ENCODE assay signal across 1 cellular context in genomic region chr11:65422633-65423515, GRCh38.
TF ChIP-seq lines count a peak whose summit lies in the region.

TSS of gene NEAT1 (plus strand) at chr11:65422798.

TF ChIP-seq in GM12878, 131 proteins besides CTCF, POLR2A, EP300 and RAD21 (continued from another document and continues in another):
- TF ChIP-seq ZBTB33 (IDR thresholded peaks at IDR 0.05) (0 out of 2 replicates have a peak, but pooled peaks have one; percentile 1), CREM (IDR thresholded peaks at IDR 0.05; ENCODE audit: low read depth) (peak; percentile 85; the same call in 1 of the 2 replicates), PRDM15 (CRISPR knock-in tag; IDR thresholded peaks at IDR 0.05) (peak; percentile 99), MEF2B (IDR thresholded peaks at IDR 0.05; ENCODE audit: partially characterized antibody, poor library complexity, severe bottlenecking) (peak; percentile 70), ZNF207 (IDR thresholded peaks at IDR 0.05; ENCODE audit: borderline replicate concordance) (peak; percentile 72; the same call in 1 of the 2 replicates), MYC (IDR thresholded peaks at IDR 0.05; ENCODE audit: insufficient read depth, insufficient read length, insufficient replicate concordance, low read length, severe bottlenecking) (no peak), PML (IDR thresholded peaks at IDR 0.05; ENCODE audit: low read length) (no peak), CEBPZ (IDR thresholded peaks at IDR 0.05; ENCODE audit: low read depth, low read length) (peak; percentile 61; the same call in 1 of the 2 replicates), GATAD2B (conservative IDR thresholded peaks at IDR 0.05; ENCODE audit: low read depth) (peak; percentile 37), ZZZ3 (IDR thresholded peaks at IDR 0.05; ENCODE audit: control insufficient read depth, insufficient read length, low read depth) (no peak), ZNF274 (IDR thresholded peaks at IDR 0.05; ENCODE audit: insufficient read depth, insufficient read length) (no peak), ZBTB40 (IDR thresholded peaks at IDR 0.05; ENCODE audit: borderline replicate concordance) (0 out of 2 replicates have a peak, but pooled peaks have one; percentile 30), ASH2L (IDR thresholded peaks at IDR 0.05; ENCODE audit: borderline replicate concordance, low read depth) (0 out of 2 replicates have a peak, but pooled peaks have one; percentile 49), NFYA (IDR thresholded peaks at IDR 0.05; ENCODE audit: borderline replicate concordance, low read depth, low read length) (no peak), STAT3 (IDR thresholded peaks at IDR 0.05; ENCODE audit: low read depth, low read length) (no peak), TBL1XR1 (IDR thresholded peaks at IDR 0.05; ENCODE audit: low read depth, low read length) (peak; percentile 86), PAX5 (IDR thresholded peaks at IDR 0.05; ENCODE audit: borderline replicate concordance, low read depth, low read length) (peak; percentile 87), MLLT1 (IDR thresholded peaks at IDR 0.05) (peak; percentile 100), ZSCAN29 (IDR thresholded peaks at IDR 0.05) (peak; percentile 67), ZNF217 (IDR thresholded peaks at IDR 0.05) (no peak; the same call in 1 of the 2 replicates), ZNF384 (IDR thresholded peaks at IDR 0.05; ENCODE audit: borderline replicate concordance, low read depth, low read length) (no peak), NFXL1 (IDR thresholded peaks at IDR 0.05; ENCODE audit: borderline replicate concordance) (no peak), ZBTB11 (CRISPR knock-in tag; IDR thresholded peaks at IDR 0.05) (peak; percentile 86), E4F1 (IDR thresholded peaks at IDR 0.05; ENCODE audit: borderline replicate concordance, partially characterized antibody) (no peak), SRF (IDR thresholded peaks at IDR 0.05; ENCODE audit: low read depth in 2 of 2, low read length in 2 of 2) (peak in 1 of 2 experiments; percentile 65; a peak in 2 of 4 replicates), KDM1A (IDR thresholded peaks at IDR 0.05; ENCODE audit: borderline replicate concordance) (no peak), USF1 (IDR thresholded peaks at IDR 0.05; ENCODE audit: borderline replicate concordance, extremely low read length, insufficient read depth, low read depth, low read length) (no peak)
